1 cellular context compared by ENCODE assay signal in the genomic region with DNA sequence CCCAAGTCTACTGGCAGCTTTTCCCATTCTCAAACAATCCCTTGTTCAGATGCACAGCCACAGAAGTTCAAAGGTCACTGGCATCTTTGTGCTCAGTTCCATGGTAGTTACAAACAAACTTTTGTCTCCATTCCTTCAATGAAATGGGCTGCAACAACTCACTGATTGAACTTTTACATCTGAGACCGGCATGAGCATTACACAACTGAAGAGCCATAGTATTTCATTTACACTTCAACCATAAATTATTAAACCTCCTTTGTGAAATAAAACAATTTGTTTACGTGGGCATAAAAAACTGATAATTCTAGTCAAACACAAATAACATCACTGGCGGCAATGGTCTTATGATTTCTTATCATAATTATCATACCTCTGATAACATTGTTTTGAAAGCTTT.
TF ChIP-seq lines count a peak whose summit lies in the region.

No MANE protein-coding gene starts in this region.

TF ChIP-seq in HepG2, 621 proteins besides CTCF, POLR2A, EP300 and RAD21 (continued from another document and continues in another):
- TF ChIP-seq NR2F1 (CRISPR knock-in tag; IDR thresholded peaks at IDR 0.05), result peak; percentile 66 to 69; a peak in 2 of 4 replicates
- TF ChIP-seq ZNF564 (CRISPR knock-in tag; IDR thresholded peaks at IDR 0.05), result no peak
- TF ChIP-seq, protein P1, sequence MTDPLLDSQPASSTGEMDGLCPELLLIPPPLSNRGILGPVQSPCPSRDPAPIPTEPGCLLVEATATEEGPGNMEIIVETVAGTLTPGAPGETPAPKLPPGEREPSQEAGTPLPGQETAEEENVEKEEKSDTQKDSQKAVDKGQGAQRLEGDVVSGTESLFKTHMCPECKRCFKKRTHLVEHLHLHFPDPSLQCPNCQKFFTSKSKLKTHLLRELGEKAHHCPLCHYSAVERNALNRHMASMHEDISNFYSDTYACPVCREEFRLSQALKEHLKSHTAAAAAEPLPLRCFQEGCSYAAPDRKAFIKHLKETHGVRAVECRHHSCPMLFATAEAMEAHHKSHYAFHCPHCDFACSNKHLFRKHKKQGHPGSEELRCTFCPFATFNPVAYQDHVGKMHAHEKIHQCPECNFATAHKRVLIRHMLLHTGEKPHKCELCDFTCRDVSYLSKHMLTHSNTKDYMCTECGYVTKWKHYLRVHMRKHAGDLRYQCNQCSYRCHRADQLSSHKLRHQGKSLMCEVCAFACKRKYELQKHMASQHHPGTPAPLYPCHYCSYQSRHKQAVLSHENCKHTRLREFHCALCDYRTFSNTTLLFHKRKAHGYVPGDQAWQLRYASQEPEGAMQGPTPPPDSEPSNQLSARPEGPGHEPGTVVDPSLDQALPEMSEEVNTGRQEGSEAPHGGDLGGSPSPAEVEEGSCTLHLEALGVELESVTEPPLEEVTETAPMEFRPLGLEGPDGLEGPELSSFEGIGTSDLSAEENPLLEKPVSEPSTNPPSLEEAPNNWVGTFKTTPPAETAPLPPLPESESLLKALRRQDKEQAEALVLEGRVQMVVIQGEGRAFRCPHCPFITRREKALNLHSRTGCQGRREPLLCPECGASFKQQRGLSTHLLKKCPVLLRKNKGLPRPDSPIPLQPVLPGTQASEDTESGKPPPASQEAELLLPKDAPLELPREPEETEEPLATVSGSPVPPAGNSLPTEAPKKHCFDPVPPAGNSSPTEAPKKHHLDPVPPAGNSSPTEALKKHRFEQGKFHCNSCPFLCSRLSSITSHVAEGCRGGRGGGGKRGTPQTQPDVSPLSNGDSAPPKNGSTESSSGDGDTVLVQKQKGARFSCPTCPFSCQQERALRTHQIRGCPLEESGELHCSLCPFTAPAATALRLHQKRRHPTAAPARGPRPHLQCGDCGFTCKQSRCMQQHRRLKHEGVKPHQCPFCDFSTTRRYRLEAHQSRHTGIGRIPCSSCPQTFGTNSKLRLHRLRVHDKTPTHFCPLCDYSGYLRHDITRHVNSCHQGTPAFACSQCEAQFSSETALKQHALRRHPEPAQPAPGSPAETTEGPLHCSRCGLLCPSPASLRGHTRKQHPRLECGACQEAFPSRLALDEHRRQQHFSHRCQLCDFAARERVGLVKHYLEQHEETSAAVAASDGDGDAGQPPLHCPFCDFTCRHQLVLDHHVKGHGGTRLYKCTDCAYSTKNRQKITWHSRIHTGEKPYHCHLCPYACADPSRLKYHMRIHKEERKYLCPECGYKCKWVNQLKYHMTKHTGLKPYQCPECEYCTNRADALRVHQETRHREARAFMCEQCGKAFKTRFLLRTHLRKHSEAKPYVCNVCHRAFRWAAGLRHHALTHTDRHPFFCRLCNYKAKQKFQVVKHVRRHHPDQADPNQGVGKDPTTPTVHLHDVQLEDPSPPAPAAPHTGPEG (CRISPR knock-in tag; IDR thresholded peaks at IDR 0.05), result no peak
- no peak for TF ChIP-seq AKAP8 (CRISPR knock-in tag; IDR thresholded peaks at IDR 0.05)
- no peak for TF ChIP-seq ZNF282 (IDR thresholded peaks at IDR 0.05; ENCODE audit: partially characterized antibody)
- TF ChIP-seq ELF4 (CRISPR knock-in tag; IDR thresholded peaks at IDR 0.05; ENCODE audit: borderline replicate concordance), result no peak
- TF ChIP-seq ZNF460 (CRISPR knock-in tag; IDR thresholded peaks at IDR 0.05; ENCODE audit: borderline replicate concordance), result no peak
- TF ChIP-seq ZNF441 (CRISPR knock-in tag; IDR thresholded peaks at IDR 0.05; ENCODE audit: borderline replicate concordance), result no peak
- TF ChIP-seq MAF1 (CRISPR knock-in tag; IDR thresholded peaks at IDR 0.05; ENCODE audit: borderline replicate concordance), result no peak
- TF ChIP-seq ZNF333 (CRISPR knock-in tag; IDR thresholded peaks at IDR 0.05; ENCODE audit: borderline replicate concordance), result no peak
- TF ChIP-seq, protein P2, sequence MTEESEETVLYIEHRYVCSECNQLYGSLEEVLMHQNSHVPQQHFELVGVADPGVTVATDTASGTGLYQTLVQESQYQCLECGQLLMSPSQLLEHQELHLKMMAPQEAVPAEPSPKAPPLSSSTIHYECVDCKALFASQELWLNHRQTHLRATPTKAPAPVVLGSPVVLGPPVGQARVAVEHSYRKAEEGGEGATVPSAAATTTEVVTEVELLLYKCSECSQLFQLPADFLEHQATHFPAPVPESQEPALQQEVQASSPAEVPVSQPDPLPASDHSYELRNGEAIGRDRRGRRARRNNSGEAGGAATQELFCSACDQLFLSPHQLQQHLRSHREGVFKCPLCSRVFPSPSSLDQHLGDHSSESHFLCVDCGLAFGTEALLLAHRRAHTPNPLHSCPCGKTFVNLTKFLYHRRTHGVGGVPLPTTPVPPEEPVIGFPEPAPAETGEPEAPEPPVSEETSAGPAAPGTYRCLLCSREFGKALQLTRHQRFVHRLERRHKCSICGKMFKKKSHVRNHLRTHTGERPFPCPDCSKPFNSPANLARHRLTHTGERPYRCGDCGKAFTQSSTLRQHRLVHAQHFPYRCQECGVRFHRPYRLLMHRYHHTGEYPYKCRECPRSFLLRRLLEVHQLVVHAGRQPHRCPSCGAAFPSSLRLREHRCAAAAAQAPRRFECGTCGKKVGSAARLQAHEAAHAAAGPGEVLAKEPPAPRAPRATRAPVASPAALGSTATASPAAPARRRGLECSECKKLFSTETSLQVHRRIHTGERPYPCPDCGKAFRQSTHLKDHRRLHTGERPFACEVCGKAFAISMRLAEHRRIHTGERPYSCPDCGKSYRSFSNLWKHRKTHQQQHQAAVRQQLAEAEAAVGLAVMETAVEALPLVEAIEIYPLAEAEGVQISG (CRISPR knock-in tag; IDR thresholded peaks at IDR 0.05), result no peak
- TF ChIP-seq RFX1 (IDR thresholded peaks at IDR 0.05), result no peak
- TF ChIP-seq, protein P3, sequence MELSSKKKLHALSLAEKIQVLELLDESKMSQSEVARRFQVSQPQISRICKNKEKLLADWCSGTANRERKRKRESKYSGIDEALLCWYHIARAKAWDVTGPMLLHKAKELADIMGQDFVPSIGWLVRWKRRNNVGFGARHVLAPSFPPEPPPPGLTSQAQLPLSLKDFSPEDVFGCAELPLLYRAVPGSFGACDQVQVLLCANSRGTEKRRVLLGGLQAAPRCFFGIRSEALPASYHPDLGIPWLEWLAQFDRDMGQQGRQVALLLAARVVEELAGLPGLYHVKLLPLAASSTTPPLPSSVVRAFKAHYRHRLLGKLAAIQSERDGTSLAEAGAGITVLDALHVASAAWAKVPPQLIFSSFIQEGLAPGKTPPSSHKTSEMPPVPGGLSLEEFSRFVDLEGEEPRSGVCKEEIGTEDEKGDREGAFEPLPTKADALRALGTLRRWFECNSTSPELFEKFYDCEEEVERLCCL (CRISPR knock-in tag; IDR thresholded peaks at IDR 0.05; ENCODE audit: borderline replicate concordance), result no peak
- no peak; the same call in 1 of the 2 replicates for TF ChIP-seq LCORL (IDR thresholded peaks at IDR 0.05)
- no peak for TF ChIP-seq LCORL (CRISPR knock-in tag; IDR thresholded peaks at IDR 0.05)
- no peak for TF ChIP-seq SMC3 (IDR thresholded peaks at IDR 0.05; ENCODE audit: low read length)
- no peak for TF ChIP-seq SATB2 (CRISPR knock-in tag; IDR thresholded peaks at IDR 0.05)
- TF ChIP-seq TCF12 (IDR thresholded peaks at IDR 0.05), result no peak
- TF ChIP-seq TCF12 (CRISPR knock-in tag; IDR thresholded peaks at IDR 0.05), result no peak
- no peak for TF ChIP-seq MED13 (CRISPR knock-in tag; IDR thresholded peaks at IDR 0.05)
- TF ChIP-seq ZSCAN9 (CRISPR knock-in tag; IDR thresholded peaks at IDR 0.05; ENCODE audit: borderline replicate concordance), result peak; percentile 47; the same call in 1 of the 2 replicates
- peak; percentile 40; the same call in 1 of the 2 replicates for TF ChIP-seq KDM6A (CRISPR knock-in tag; IDR thresholded peaks at IDR 0.05; ENCODE audit: low read depth)
- TF ChIP-seq ZBTB7B (CRISPR knock-in tag; IDR thresholded peaks at IDR 0.05), result no peak
- no peak for TF ChIP-seq HIVEP1 (CRISPR knock-in tag; IDR thresholded peaks at IDR 0.05)
- peak; percentile 95 for TF ChIP-seq SOX5 (CRISPR knock-in tag; IDR thresholded peaks at IDR 0.05; ENCODE audit: borderline replicate concordance)
- TF ChIP-seq, protein P4, sequence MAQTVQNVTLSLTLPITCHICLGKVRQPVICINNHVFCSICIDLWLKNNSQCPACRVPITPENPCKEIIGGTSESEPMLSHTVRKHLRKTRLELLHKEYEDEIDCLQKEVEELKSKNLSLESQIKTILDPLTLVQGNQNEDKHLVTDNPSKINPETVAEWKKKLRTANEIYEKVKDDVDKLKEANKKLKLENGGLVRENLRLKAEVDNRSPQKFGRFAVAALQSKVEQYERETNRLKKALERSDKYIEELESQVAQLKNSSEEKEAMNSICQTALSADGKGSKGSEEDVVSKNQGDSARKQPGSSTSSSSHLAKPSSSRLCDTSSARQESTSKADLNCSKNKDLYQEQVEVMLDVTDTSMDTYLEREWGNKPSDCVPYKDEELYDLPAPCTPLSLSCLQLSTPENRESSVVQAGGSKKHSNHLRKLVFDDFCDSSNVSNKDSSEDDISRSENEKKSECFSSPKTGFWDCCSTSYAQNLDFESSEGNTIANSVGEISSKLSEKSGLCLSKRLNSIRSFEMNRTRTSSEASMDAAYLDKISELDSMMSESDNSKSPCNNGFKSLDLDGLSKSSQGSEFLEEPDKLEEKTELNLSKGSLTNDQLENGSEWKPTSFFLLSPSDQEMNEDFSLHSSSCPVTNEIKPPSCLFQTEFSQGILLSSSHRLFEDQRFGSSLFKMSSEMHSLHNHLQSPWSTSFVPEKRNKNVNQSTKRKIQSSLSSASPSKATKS (CRISPR knock-in tag; IDR thresholded peaks at IDR 0.05), result no peak
- TF ChIP-seq, protein P5, sequence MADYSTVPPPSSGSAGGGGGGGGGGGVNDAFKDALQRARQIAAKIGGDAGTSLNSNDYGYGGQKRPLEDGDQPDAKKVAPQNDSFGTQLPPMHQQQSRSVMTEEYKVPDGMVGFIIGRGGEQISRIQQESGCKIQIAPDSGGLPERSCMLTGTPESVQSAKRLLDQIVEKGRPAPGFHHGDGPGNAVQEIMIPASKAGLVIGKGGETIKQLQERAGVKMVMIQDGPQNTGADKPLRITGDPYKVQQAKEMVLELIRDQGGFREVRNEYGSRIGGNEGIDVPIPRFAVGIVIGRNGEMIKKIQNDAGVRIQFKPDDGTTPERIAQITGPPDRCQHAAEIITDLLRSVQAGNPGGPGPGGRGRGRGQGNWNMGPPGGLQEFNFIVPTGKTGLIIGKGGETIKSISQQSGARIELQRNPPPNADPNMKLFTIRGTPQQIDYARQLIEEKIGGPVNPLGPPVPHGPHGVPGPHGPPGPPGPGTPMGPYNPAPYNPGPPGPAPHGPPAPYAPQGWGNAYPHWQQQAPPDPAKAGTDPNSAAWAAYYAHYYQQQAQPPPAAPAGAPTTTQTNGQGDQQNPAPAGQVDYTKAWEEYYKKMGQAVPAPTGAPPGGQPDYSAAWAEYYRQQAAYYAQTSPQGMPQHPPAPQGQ (CRISPR knock-in tag; IDR thresholded peaks at IDR 0.05; ENCODE audit: borderline replicate concordance), result no peak
- TF ChIP-seq ZNF225 (CRISPR knock-in tag; IDR thresholded peaks at IDR 0.05), result no peak
- no peak for TF ChIP-seq PAF1 (CRISPR knock-in tag; IDR thresholded peaks at IDR 0.05)
- no peak for TF ChIP-seq PAWR (CRISPR knock-in tag; IDR thresholded peaks at IDR 0.05; ENCODE audit: borderline replicate concordance)
- TF ChIP-seq, protein P6, sequence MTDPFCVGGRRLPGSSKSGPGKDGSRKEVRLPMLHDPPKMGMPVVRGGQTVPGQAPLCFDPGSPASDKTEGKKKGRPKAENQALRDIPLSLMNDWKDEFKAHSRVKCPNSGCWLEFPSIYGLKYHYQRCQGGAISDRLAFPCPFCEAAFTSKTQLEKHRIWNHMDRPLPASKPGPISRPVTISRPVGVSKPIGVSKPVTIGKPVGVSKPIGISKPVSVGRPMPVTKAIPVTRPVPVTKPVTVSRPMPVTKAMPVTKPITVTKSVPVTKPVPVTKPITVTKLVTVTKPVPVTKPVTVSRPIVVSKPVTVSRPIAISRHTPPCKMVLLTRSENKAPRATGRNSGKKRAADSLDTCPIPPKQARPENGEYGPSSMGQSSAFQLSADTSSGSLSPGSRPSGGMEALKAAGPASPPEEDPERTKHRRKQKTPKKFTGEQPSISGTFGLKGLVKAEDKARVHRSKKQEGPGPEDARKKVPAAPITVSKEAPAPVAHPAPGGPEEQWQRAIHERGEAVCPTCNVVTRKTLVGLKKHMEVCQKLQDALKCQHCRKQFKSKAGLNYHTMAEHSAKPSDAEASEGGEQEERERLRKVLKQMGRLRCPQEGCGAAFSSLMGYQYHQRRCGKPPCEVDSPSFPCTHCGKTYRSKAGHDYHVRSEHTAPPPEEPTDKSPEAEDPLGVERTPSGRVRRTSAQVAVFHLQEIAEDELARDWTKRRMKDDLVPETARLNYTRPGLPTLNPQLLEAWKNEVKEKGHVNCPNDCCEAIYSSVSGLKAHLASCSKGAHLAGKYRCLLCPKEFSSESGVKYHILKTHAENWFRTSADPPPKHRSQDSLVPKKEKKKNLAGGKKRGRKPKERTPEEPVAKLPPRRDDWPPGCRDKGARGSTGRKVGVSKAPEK (CRISPR knock-in tag; IDR thresholded peaks at IDR 0.05; ENCODE audit: borderline replicate concordance), result no peak
- TF ChIP-seq ZFY (CRISPR knock-in tag; IDR thresholded peaks at IDR 0.05), result no peak
- TF ChIP-seq, protein P7, sequence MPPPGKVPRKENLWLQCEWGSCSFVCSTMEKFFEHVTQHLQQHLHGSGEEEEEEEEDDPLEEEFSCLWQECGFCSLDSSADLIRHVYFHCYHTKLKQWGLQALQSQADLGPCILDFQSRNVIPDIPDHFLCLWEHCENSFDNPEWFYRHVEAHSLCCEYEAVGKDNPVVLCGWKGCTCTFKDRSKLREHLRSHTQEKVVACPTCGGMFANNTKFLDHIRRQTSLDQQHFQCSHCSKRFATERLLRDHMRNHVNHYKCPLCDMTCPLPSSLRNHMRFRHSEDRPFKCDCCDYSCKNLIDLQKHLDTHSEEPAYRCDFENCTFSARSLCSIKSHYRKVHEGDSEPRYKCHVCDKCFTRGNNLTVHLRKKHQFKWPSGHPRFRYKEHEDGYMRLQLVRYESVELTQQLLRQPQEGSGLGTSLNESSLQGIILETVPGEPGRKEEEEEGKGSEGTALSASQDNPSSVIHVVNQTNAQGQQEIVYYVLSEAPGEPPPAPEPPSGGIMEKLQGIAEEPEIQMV (CRISPR knock-in tag; IDR thresholded peaks at IDR 0.05; ENCODE audit: low read depth), result no peak
- TF ChIP-seq JDP2 (CRISPR knock-in tag; IDR thresholded peaks at IDR 0.05; ENCODE audit: borderline replicate concordance), result no peak
- 0 out of 2 replicates have a peak, but pooled peaks have one; percentile 35 for TF ChIP-seq TGIF2 (CRISPR knock-in tag; IDR thresholded peaks at IDR 0.05)
- TF ChIP-seq, protein P8, sequence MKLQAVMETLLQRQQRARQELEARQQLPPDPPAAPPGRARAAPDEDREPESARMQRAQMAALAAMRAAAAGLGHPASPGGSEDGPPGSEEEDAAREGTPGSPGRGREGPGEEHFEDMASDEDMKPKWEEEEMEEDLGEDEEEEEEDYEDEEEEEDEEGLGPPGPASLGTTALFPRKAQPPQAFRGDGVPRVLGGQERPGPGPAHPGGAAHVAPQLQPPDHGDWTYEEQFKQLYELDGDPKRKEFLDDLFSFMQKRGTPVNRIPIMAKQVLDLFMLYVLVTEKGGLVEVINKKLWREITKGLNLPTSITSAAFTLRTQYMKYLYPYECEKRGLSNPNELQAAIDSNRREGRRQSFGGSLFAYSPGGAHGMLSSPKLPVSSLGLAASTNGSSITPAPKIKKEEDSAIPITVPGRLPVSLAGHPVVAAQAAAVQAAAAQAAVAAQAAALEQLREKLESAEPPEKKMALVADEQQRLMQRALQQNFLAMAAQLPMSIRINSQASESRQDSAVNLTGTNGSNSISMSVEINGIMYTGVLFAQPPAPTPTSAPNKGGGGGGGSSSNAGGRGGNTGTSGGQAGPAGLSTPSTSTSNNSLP (IDR thresholded peaks at IDR 0.05; ENCODE audit: low read depth, low read length), result peak; percentile 44
- TF ChIP-seq ARNT2 (CRISPR knock-in tag; IDR thresholded peaks at IDR 0.05; ENCODE audit: low read depth), result no peak
